10 cellular contexts compared by ENCODE assay signal in genomic region chr14:104968541-104969401, GRCh38. TPM values are rescaled to one million over a fixed set of nuclear protein-coding genes. Genes with fewer than 3 reads are reported as not detected.
DNase-seq lines count a peak whose midpoint lies in the region; ATAC-seq and TF ChIP-seq lines count a peak whose summit lies in the region.
"Had no signal": no experiment of that assay in that cellular context is flagged by ENCODE, and none has a peak within 500 bp of the region (broad histone marks: within the 10 kb centered on the region; RNA-seq: fewer than 3 reads in every experiment).

No MANE protein-coding gene starts in this region.

- no peak for TF ChIP-seq EP300 in tibial nerve (IDR thresholded peaks at IDR 0.05)

- no peak for TF ChIP-seq POLR2A in tibial nerve (IDR thresholded peaks at IDR 0.05)

- H3K4me3 ChIP-seq in astrocyte of the cerebellum (ENCODE audit: low read depth, low read length) (peak overlapping the region; percentile 43), tibial nerve (peak overlapping the region in 3 of 4 donors; percentile 15 to 50 (median 19))

- no peaks in the 10 kb centered on the region for H3K9me3 ChIP-seq in tibial nerve

- peaks cover 0 to 71% (median 28%) of the 10 kb centered on the region in 4 donors for H3K4me1 ChIP-seq in tibial nerve

- peak overlapping the region; percentile 28 to 92 (median 70) for H3K27ac ChIP-seq in tibial nerve
- H3K27ac ChIP-seq: 22Rv1 had no signal

- no peak for TF ChIP-seq CTCF in astrocyte of the cerebellum (IDR thresholded peaks at IDR 0.05; ENCODE audit: low read depth, low read length, missing control alignments)
- peak in 1 of 5 experiments; percentile 19 for TF ChIP-seq CTCF in tibial nerve (IDR thresholded peaks at IDR 0.05)

- H3K27me3 ChIP-seq in tibial nerve = peaks cover 0 to 26% of the 10 kb centered on the region in 2 donors

- no peaks in the 10 kb centered on the region for H3K36me3 ChIP-seq in tibial nerve

- DNase-seq in DMS 273 (lab: John Stamatoyannopoulos, UW; ENCODE audit: unreplicated experiment) = peak; percentile 68
- DNase-seq in DMS 273 treated with DMSO at 0.1 percent for 48 hours (lab: John Stamatoyannopoulos, UW) = no peak
- DNase-seq in astrocyte of the cerebellum (ENCODE audit: low read depth) = no peak
- peak; percentile 29 for DNase-seq in kidney glomerular epithelial cell (lab: John Stamatoyannopoulos, UW)
- no peak for DNase-seq in tibial nerve (ENCODE audit: low spot score in 2 of 2)
- no peak for DNase-seq in hepatic stellate cell (ENCODE audit: low spot score)
- DNase-seq in midbrain (lab: John Stamatoyannopoulos, UW) = no peak
- DNase-seq: activated naive CD8-positive, alpha-beta T cell treated with anti-CD3 and anti-CD28 coated beads, Interleukin-2, amount 10 ng/mL, durations not matched to agents 7 days and 5 days had no signal

- in situ Hi-C loops in astrocyte of the cerebellum (cut with HindIII; ENCODE audit: low sequenced_read_pairs) = no loop called here

- 53 to 62% methylated on average over 12 to 19 of the region's 21 CpGs for WGBS in tibial nerve, 2 donors

- ATAC-seq in HG02938 (IDR thresholded peaks at IDR 0.05; ENCODE audit: unreplicated experiment) = no peak

RNA-seq across cellular contexts. Expression of gene AHNAK2, which starts 9.4 kb away (rescaled TPM):
- 100 to 1,000 TPM in 3 of 4 donors, 10 to 100 TPM in 1; 31.2 to 152 (median 118) TPM for total RNA-seq in tibial nerve

RNA-seq across cellular contexts. Expression of gene CLBA1, which starts 16.8 kb away (rescaled TPM):
- total RNA-seq in tibial nerve = 10 to 100 TPM; 10.1 to 21.0 (median 12.8) TPM

RNA-seq across cellular contexts. Expression of gene PLD4, which starts 44.1 kb away (rescaled TPM):
- total RNA-seq in tibial nerve = 1 to 10 TPM in 1 of 4 donors, not detected in 3; 2.4 TPM

RNA-seq across cellular contexts. Expression of gene CDCA4, which starts 52.1 kb away (rescaled TPM):
- 1 to 10 TPM; 5.7 to 8.5 (median 6.7) TPM for total RNA-seq in tibial nerve

Comparison
In these comparisons a context has a peak if more than half of its experiments do, and no peak if none do; other contexts are left out.
1. DNase-seq: peak in DMS 273 (single experiment) and kidney glomerular epithelial cell (single experiment); none in DMS 273 treated with DMSO at 0.1 percent for 48 hours (single experiment), astrocyte of the cerebellum (single experiment), tibial nerve (0 of 2), hepatic stellate cell (single experiment) and midbrain (single experiment).